ENCODE assay signal across 16 cellular contexts in genomic region chr4:122796801-122797404, GRCh38. TPM values are rescaled to one million over a fixed set of nuclear protein-coding genes. Genes with fewer than 3 reads are reported as not detected.
DNase-seq lines count a peak whose midpoint lies in the region; ATAC-seq and TF ChIP-seq lines count a peak whose summit lies in the region.
"Had no signal": no experiment of that assay in that cellular context is flagged by ENCODE, and none has a peak within 500 bp of the region (broad histone marks: within the 10 kb centered on the region; RNA-seq: fewer than 3 reads in every experiment).

No MANE protein-coding gene starts in this region.

- H3K27ac Mint-ChIP-seq in chondrocyte (ENCODE audit: unreplicated experiment), result peak overlapping the region; percentile 98
- H3K27ac Mint-ChIP-seq: activated CD4-positive, alpha-beta T cell treated with anti-CD3 and anti-CD28 coated beads for 36 hours had no signal

- H3K4me1 ChIP-seq in A673 (ENCODE audit: insufficient read depth, low read length, poor library complexity, severe bottlenecking) (peaks cover 35% of the 10 kb centered on the region), HUES64 (ENCODE audit: insufficient read depth, low read length) (peaks cover 40% of the 10 kb centered on the region), mesenchymal stem cell (ENCODE audit: control insufficient read depth, insufficient read depth, low read depth, low read length) (peaks cover 2% of the 10 kb centered on the region)

- no peak overlapping the region for H3K14ac ChIP-seq in mesenchymal stem cell (ENCODE audit: low read length in 2 of 2)

- H2AK5ac ChIP-seq in mesenchymal stem cell (ENCODE audit: low read length, severe bottlenecking), result peak overlapping the region; percentile 88

- no peak overlapping the region for H2AFZ ChIP-seq in mesenchymal stem cell (ENCODE audit: low read depth, low read length)

- ATAC-seq in HG02884 (IDR thresholded peaks at IDR 0.05; ENCODE audit: unreplicated experiment) (no peak), GM21367 (IDR thresholded peaks at IDR 0.05; ENCODE audit: unreplicated experiment) (no peak)
- ATAC-seq: activated CD4-positive, alpha-beta T cell treated with anti-CD3 and anti-CD28 coated beads for 36 hours; activated T-cell treated with anti-CD3 and anti-CD28 coated beads, Interleukin-2, amount 50 U/mL, for 4 hours; gastrocnemius medialis; left colon had no signal

- 52% methylated on average over 3 of the region's 4 CpGs for WGBS in HUES64
- WGBS in mesenchymal stem cell, result 81% methylated on average over 3 of the region's 4 CpGs

- no peaks in the 10 kb centered on the region for H3K36me3 Mint-ChIP-seq in chondrocyte (ENCODE audit: low read depth)

- H3K4ac ChIP-seq in mesenchymal stem cell (ENCODE audit: low read depth in 1 of 2, low read length in 2 of 2), result peak overlapping the region in 1 of 2 experiments; percentile 63

- H3K27ac ChIP-seq in A673 (ENCODE audit: low read depth, low read length, poor library complexity, severe bottlenecking) (peak overlapping the region; percentile 78), HUES64 (ENCODE audit: low read depth, low read length) (peak overlapping the region; percentile 93), mesenchymal stem cell (ENCODE audit: low read length, poor library complexity, severe bottlenecking) (peak overlapping the region; percentile 98)

- no peaks in the 10 kb centered on the region for H3K27me3 ChIP-seq in A673 (replicated peaks; ENCODE audit: insufficient read depth, low read depth, low read length, poor library complexity)
- H3K27me3 ChIP-seq in HUES64 (ENCODE audit: insufficient read depth, low read length), result no peaks in the 10 kb centered on the region
- no peaks in the 10 kb centered on the region for H3K27me3 ChIP-seq in mesenchymal stem cell (ENCODE audit: control insufficient read depth in 1 of 2, insufficient read depth in 1 of 2, low read length in 2 of 2)
- H3K27me3 ChIP-seq: dorsolateral prefrontal cortex, gastrocnemius medialis, tibial artery had no signal

- H3K4me3 Mint-ChIP-seq in chondrocyte (ENCODE audit: unreplicated experiment), result no peak overlapping the region
- H3K4me3 Mint-ChIP-seq: activated CD4-positive, alpha-beta T cell treated with anti-CD3 and anti-CD28 coated beads for 36 hours; activated T-cell treated with anti-CD3 and anti-CD28 coated beads, Interleukin-2, amount 50 U/mL, for 4 hours had no signal

- peak overlapping the region; percentile 12 for H2BK120ac ChIP-seq in mesenchymal stem cell (ENCODE audit: low read depth, low read length)

- POLR2A ChIA-PET in A673 (lab: Charles Lee; ENCODE audit: low non-redundant PET), result no interaction called here

- DNase-seq in A673 (ENCODE audit: low spot score) (no peak), chondrocyte (ENCODE audit: low spot score) (no peak), mesenchymal stem cell (no peak), NCI-H2029 (lab: John Stamatoyannopoulos, UW) (no peak), NK-92 (lab: John Stamatoyannopoulos, UW; ENCODE audit: unreplicated experiment) (no peak)
- DNase-seq: activated CD4-positive, alpha-beta T cell treated with anti-CD3 and anti-CD28 coated beads for 36 hours; activated T-cell treated with anti-CD3 and anti-CD28 coated beads, Interleukin-2, amount 50 U/mL, for 4 hours; dorsolateral prefrontal cortex; gastrocnemius medialis; left colon; NCI-H2171; stimulated activated CD4-positive, alpha-beta T cell treated with anti-CD3 and anti-CD28 coated beads, Interleukin-15, amount 100 ng/mL, for 24 hours; tibial artery had no signal

- no peak overlapping the region for H3K4me3 ChIP-seq in A673 (ENCODE audit: low read depth, low read length, poor library complexity, severe bottlenecking)
- no peak overlapping the region for H3K4me3 ChIP-seq in HUES64 (ENCODE audit: low read length)
- no peak overlapping the region for H3K4me3 ChIP-seq in mesenchymal stem cell (ENCODE audit: insufficient read depth in 1 of 2, low read depth in 1 of 2, low read length in 2 of 2)
- H3K4me3 ChIP-seq: gastrocnemius medialis, tibial artery had no signal

- intact Hi-C loops in A673 (cut with micrococcal nuclease; ENCODE audit: unreplicated experiment), result no loop called here

- H2BK5ac ChIP-seq in mesenchymal stem cell (ENCODE audit: low read depth, low read length, poor library complexity, severe bottlenecking), result no peak overlapping the region

- H4K91ac ChIP-seq in mesenchymal stem cell (ENCODE audit: low read length), result peak overlapping the region; percentile 77

- peak overlapping the region; percentile 46 to 99 for H2BK12ac ChIP-seq in mesenchymal stem cell (ENCODE audit: low read length in 2 of 2)

- no peak overlapping the region for H3K4me2 ChIP-seq in mesenchymal stem cell (ENCODE audit: low read length, poor library complexity, severe bottlenecking)

- no peak overlapping the region for H2BK15ac ChIP-seq in mesenchymal stem cell (ENCODE audit: low read depth, poor library complexity, severe bottlenecking)

- peak overlapping the region; percentile 4 to 95 for H3K18ac ChIP-seq in mesenchymal stem cell (ENCODE audit: low read depth in 1 of 2, low read length in 2 of 2)

- peak overlapping the region; percentile 66 for H4K8ac ChIP-seq in mesenchymal stem cell (ENCODE audit: low read length)

- no peaks in the 10 kb centered on the region for H3K79me1 ChIP-seq in mesenchymal stem cell (replicated peaks; ENCODE audit: low read length, poor library complexity, severe bottlenecking)

- peaks cover 31% of the 10 kb centered on the region for H3K4me1 Mint-ChIP-seq in chondrocyte (ENCODE audit: low read depth)

- H3K9me3 Mint-ChIP-seq in chondrocyte (ENCODE audit: low read depth), result no peaks in the 10 kb centered on the region
- H3K9me3 Mint-ChIP-seq: activated T-cell treated with anti-CD3 and anti-CD28 coated beads, Interleukin-2, amount 50 U/mL, for 4 hours had no signal

- TF ChIP-seq CTCF in A673 (conservative IDR thresholded peaks at IDR 0.05; ENCODE audit: low read depth, low read length) (no peak), chondrocyte (IDR thresholded peaks at IDR 0.05) (no peak)

- H3K23ac ChIP-seq in mesenchymal stem cell (ENCODE audit: low read length in 2 of 2), result no peak overlapping the region

- no peaks in the 10 kb centered on the region for H3K9me3 ChIP-seq in A673 (ENCODE audit: low read depth, low read length, poor library complexity, severe bottlenecking)
- no peaks in the 10 kb centered on the region for H3K9me3 ChIP-seq in HUES64 (ENCODE audit: insufficient read depth, low read depth, low read length)
- no peaks in the 10 kb centered on the region for H3K9me3 ChIP-seq in mesenchymal stem cell (ENCODE audit: control insufficient read depth, low read length)
- H3K9me3 ChIP-seq: gastrocnemius medialis, tibial artery had no signal

- CTCF ChIA-PET in A673 (lab: Charles Lee), result no interaction called here

- H3K9ac ChIP-seq in HUES64 (ENCODE audit: low read depth, low read length), result peak overlapping the region; percentile 18; the same call in 1 of the 2 replicates
- peak overlapping the region; percentile 95 for H3K9ac ChIP-seq in mesenchymal stem cell (ENCODE audit: low read length)

- H3K36me3 ChIP-seq in A673 (ENCODE audit: insufficient read depth, low read length, poor library complexity, severe bottlenecking) (no peaks in the 10 kb centered on the region), HUES64 (ENCODE audit: insufficient read depth, low read length) (no peaks in the 10 kb centered on the region), mesenchymal stem cell (ENCODE audit: control insufficient read depth in 1 of 2, insufficient read depth in 2 of 2, low read depth in 1 of 2, low read length in 2 of 2) (no peaks in the 10 kb centered on the region)
- H3K36me3 ChIP-seq: gastrocnemius medialis, tibial artery had no signal

- no TSS peak for BruUV-seq in A673 (replicated peaks; lab: Mats Ljungman, UMichigan)

- no peaks in the 10 kb centered on the region for H3K27me3 Mint-ChIP-seq in chondrocyte (ENCODE audit: low read depth)

RNA-seq across cellular contexts. Expression of gene FGF2, which starts 29.7 kb away (rescaled TPM):
- total RNA-seq in A673 (2021) (13.0 and 15.8 TPM in 2 replicates), chondrocyte (25.0 to 26.2 TPM (median 25.1 TPM) in 3 replicates)
- 31.5 TPM for polyA plus RNA-seq in HUES64 (2013, experiment 1 of 2)
- polyA plus RNA-seq in HUES64 (2013, experiment 2 of 2), result 33.5 TPM
- 10.4 TPM for polyA plus RNA-seq in mesenchymal stem cell (2013, experiment 1 of 2)
- 10.7 TPM for polyA plus RNA-seq in mesenchymal stem cell (2013, experiment 2 of 2)
